ENCODE assay signal across 11 cellular contexts in genomic region chr19:34519602-34520001, GRCh38.
"Had no signal": no experiment of that assay in that cellular context is flagged by ENCODE, and none has a peak within 500 bp of the region (broad histone marks: within the 10 kb centered on the region; RNA-seq: fewer than 3 reads in every experiment).

No MANE protein-coding gene starts in this region.

- H3K4me3 ChIP-seq: GM23248, GM23338, HAP-1 had no signal

- H3K27ac ChIP-seq: GM23248 had no signal

- H3K36me3 ChIP-seq: HAP-1 had no signal

- ATAC-seq: GM23338, HCT116 had no signal

- H3K9me3 ChIP-seq: HAP-1 had no signal

- H2AFZ ChIP-seq: GM23248, GM23338 had no signal

- DNase-seq: GM23248, GOT3, H7, H9, HCEC 1CT, HFFc6 had no signal

- H3K4me1 ChIP-seq: HAP-1 had no signal

- FAIRE-seq: H1, H54 had no signal

- H3K9ac ChIP-seq: GM23248 had no signal

- H3K4me2 ChIP-seq: GM23338 had no signal
